Comparison of ENCODE assay signal across 8 cellular contexts in the genomic region with DNA sequence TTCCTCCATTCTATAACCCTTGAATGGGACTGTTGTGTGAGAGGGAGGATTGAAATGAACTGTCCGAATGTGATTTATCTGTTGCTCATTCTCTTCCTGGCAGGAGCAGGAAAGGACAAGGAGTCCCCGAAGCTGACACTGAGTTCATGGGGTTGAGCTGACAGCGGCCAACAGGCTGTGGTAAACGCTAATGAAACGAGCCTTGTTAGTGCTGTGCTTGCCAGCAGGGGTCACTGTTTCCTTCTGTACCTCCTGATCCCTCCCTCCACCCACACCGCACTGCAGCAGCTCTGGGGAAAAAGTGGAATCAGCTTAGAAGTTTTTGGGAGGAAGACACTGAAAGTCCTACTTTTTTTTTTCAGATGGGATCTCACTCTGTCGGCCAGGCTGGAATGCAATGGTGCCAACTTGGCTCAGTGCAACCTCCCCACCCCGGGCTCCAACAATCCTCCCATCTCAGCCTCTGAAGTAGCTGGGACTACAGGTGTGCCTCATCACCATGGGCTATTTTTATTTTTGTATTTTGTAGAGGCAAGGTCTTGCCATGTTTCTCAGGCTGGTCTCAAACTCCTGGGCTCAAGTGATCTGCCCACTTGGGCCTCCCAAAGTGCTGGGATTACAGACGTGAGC. TPM values are rescaled to one million over a fixed set of nuclear protein-coding genes. Genes with fewer than 3 reads are reported as not detected.
A peak's percentile ranks its signal among the peaks of the same experiment; 100 is the strongest.
DNase-seq lines count a peak whose midpoint lies in the region; ATAC-seq and TF ChIP-seq lines count a peak whose summit lies in the region.

No MANE protein-coding gene starts in this region.

- H3K4me1 ChIP-seq in HUES6 (ENCODE audit: control insufficient read depth, insufficient read depth, low read length) (peaks cover 13% of the 10 kb centered on the region; the same call in 1 of the 2 replicates), heart left ventricle (peaks cover 0 to 5% (median 2%) of the 10 kb centered on the region in 12 donors), prostate gland (replicated peaks) (peaks cover 3% of the 10 kb centered on the region), aorta (ENCODE audit: control insufficient read depth in 1 of 2, insufficient read depth in 2 of 2, low read length in 2 of 2) (no peaks in the 10 kb centered on the region)

- H3K27ac Mint-ChIP-seq in activated naive CD8-positive, alpha-beta T cell treated with anti-CD3 and anti-CD28 coated beads, Interleukin-2, amount 10 ng/mL, durations not matched to agents 7 days and 5 days = no peak overlapping the region

- H3K9me3 Mint-ChIP-seq in activated naive CD8-positive, alpha-beta T cell treated with anti-CD3 and anti-CD28 coated beads, Interleukin-2, amount 10 ng/mL, durations not matched to agents 7 days and 5 days = peaks cover 1% of the 10 kb centered on the region

- DNase-seq in BJ (ENCODE audit: low read depth) (no peak), heart left ventricle (peak; percentile 72 to 76 (median 76)), prostate gland (ENCODE audit: low spot score) (peak; percentile 81), aorta (peak; percentile 83 to 85)
- peak; percentile 58 for DNase-seq in activated naive CD8-positive, alpha-beta T cell treated with anti-CD3 and anti-CD28 coated beads, Interleukin-2, amount 10 ng/mL, durations not matched to agents 7 days and 5 days

- intact Hi-C loops in heart left ventricle (cut with DNase I) (loop anchor here in 9 of 10 donors (1.0 to 10.0 kb wide), 7 partner anchors 86 to 322 kb away; a partner anchor contains a TSS), prostate gland (cut with DNase I) (loop anchor here (5.0 kb wide), 2 partner anchors 92 to 322 kb away; no protein-coding TSS in a partner anchor), aorta (cut with DNase I) (loop anchor here (5.0 to 10.0 kb wide), 2 partner anchors 90 to 322 kb away; no protein-coding TSS in a partner anchor)

- H3K4me3 Mint-ChIP-seq in activated naive CD8-positive, alpha-beta T cell treated with anti-CD3 and anti-CD28 coated beads, Interleukin-2, amount 10 ng/mL, durations not matched to agents 7 days and 5 days = no peak overlapping the region

- ATAC-seq in SK-N-SH treated with all-trans-retinoic acid at 6 μM for 48 hours (peak; percentile 85), heart left ventricle (peak; percentile 70 to 94 (median 92)), aorta (ENCODE audit: low FRiP score) (peak; percentile 91), HG03469 (IDR thresholded peaks at IDR 0.05; ENCODE audit: unreplicated experiment) (no peak)
- ATAC-seq in activated naive CD8-positive, alpha-beta T cell treated with anti-CD3 and anti-CD28 coated beads, Interleukin-2, amount 10 ng/mL, durations not matched to agents 7 days and 5 days (ENCODE audit: low read depth) = peak; percentile 75

- POLR2A ChIA-PET in BJ (lab: Charles Lee) = no interaction called here
- POLR2A ChIA-PET in activated naive CD8-positive, alpha-beta T cell treated with anti-CD3 and anti-CD28 coated beads, Interleukin-2, amount 10 ng/mL, durations not matched to agents 7 days and 5 days (lab: Charles Lee) = interaction anchor here (0.6 kb wide), 1 partner anchor 321 kb away, joined by 3 read pairs; no protein-coding TSS in a partner anchor

- TF ChIP-seq CTCF in BJ (IDR thresholded peaks at IDR 0.05; ENCODE audit: insufficient read depth, low read depth, low read length) (peak; percentile 80), heart left ventricle (IDR thresholded peaks at IDR 0.05) (peak; percentile 74 to 85 (median 80)), prostate gland (IDR thresholded peaks at IDR 0.05) (peak; percentile 65 to 87 (median 82))

- TF ChIP-seq POLR2A in heart left ventricle (IDR thresholded peaks at IDR 0.05) (no peak), prostate gland (IDR thresholded peaks at IDR 0.05) (no peak)

- H3K9ac ChIP-seq in HUES6 (ENCODE audit: low read length) = peak overlapping the region; percentile 2

- H3K36me3 ChIP-seq in BJ (ENCODE audit: control insufficient read depth, insufficient read depth, low read length) (no peaks in the 10 kb centered on the region), HUES6 (ENCODE audit: control insufficient read depth, insufficient read depth, low read length) (no peaks in the 10 kb centered on the region), heart left ventricle (no peaks in the 10 kb centered on the region), prostate gland (no peaks in the 10 kb centered on the region), aorta (ENCODE audit: control insufficient read depth in 1 of 2, insufficient read depth in 2 of 2, low read length in 1 of 2) (no peaks in the 10 kb centered on the region)

- H3K27ac ChIP-seq in HUES6 (ENCODE audit: low read depth, low read length) (no peak overlapping the region), heart left ventricle (no peak overlapping the region), prostate gland (peak overlapping the region; percentile 47 to 64), aorta (ENCODE audit: low read depth in 1 of 2, low read length in 2 of 2) (no peak overlapping the region)

- H3K27me3 Mint-ChIP-seq in activated naive CD8-positive, alpha-beta T cell treated with anti-CD3 and anti-CD28 coated beads, Interleukin-2, amount 10 ng/mL, durations not matched to agents 7 days and 5 days = no peaks in the 10 kb centered on the region

- no peaks in the 10 kb centered on the region for H3K36me3 Mint-ChIP-seq in activated naive CD8-positive, alpha-beta T cell treated with anti-CD3 and anti-CD28 coated beads, Interleukin-2, amount 10 ng/mL, durations not matched to agents 7 days and 5 days

- H3K4me3 ChIP-seq in BJ (ENCODE audit: low read depth, low read length) = no peak overlapping the region
- H3K4me3 ChIP-seq in HUES6 (ENCODE audit: low read depth, low read length) = no peak overlapping the region
- no peak overlapping the region for H3K4me3 ChIP-seq in heart left ventricle
- no peak overlapping the region for H3K4me3 ChIP-seq in prostate gland
- no peak overlapping the region for H3K4me3 ChIP-seq in aorta (ENCODE audit: low read length in 2 of 2)

- CTCF ChIA-PET in BJ (lab: Yijun Ruan, JAX) = interaction anchor here (0.5 to 1.7 kb wide), 14 partner anchors 9 to 1941 kb away, joined by 3 to 9 read pairs (median 3); no protein-coding TSS in a partner anchor

- H3K27me3 ChIP-seq in BJ (ENCODE audit: control insufficient read depth, insufficient read depth, low read length) = no peaks in the 10 kb centered on the region
- no peaks in the 10 kb centered on the region for H3K27me3 ChIP-seq in HUES6 (ENCODE audit: control insufficient read depth, insufficient read depth, low read length)
- H3K27me3 ChIP-seq in heart left ventricle = no peaks in the 10 kb centered on the region
- H3K27me3 ChIP-seq in prostate gland (replicated peaks; ENCODE audit: insufficient read depth) = no peaks in the 10 kb centered on the region
- H3K27me3 ChIP-seq in aorta (ENCODE audit: control insufficient read depth in 1 of 2, insufficient read depth in 2 of 2, low read length in 1 of 2) = no peaks in the 10 kb centered on the region

- peaks cover 3% of the 10 kb centered on the region for H3K4me1 Mint-ChIP-seq in activated naive CD8-positive, alpha-beta T cell treated with anti-CD3 and anti-CD28 coated beads, Interleukin-2, amount 10 ng/mL, durations not matched to agents 7 days and 5 days

- no peaks in the 10 kb centered on the region for H3K9me3 ChIP-seq in HUES6 (ENCODE audit: control insufficient read depth, insufficient read depth, low read depth, low read length)
- H3K9me3 ChIP-seq in heart left ventricle = no peaks in the 10 kb centered on the region
- H3K9me3 ChIP-seq in prostate gland = no peaks in the 10 kb centered on the region
- no peaks in the 10 kb centered on the region for H3K9me3 ChIP-seq in aorta (ENCODE audit: control insufficient read depth, low read length)

- 19 to 22% (median 21%) methylated on average over 9 of the region's 9 CpGs for WGBS in heart left ventricle, 4 donors
- 17% methylated on average over 9 of the region's 9 CpGs for WGBS in prostate gland
- 19 to 21% methylated on average over 9 of the region's 9 CpGs for WGBS in aorta, 2 donors

TF ChIP-seq in SK-N-SH treated with all-trans-retinoic acid at 6 μM for 48 hours, 23 proteins besides CTCF, POLR2A, EP300 and RAD21 (continues in another document):
- TF ChIP-seq ZNF565 (CRISPR knock-in tag; conservative IDR thresholded peaks at IDR 0.05; ENCODE audit: low read depth) (no peak), ZC3H10 (CRISPR knock-in tag; IDR thresholded peaks at IDR 0.05) (no peak)

RNA-seq across cellular contexts. Expression of a gene that starts 6.7 kb away (rescaled TPM):
- 5.6 and 8.7 TPM in 2 replicates for polyA plus RNA-seq in BJ (2011; rRNA removed)
- polyA minus RNA-seq in BJ (2011; rRNA and poly(A)+ RNA removed) = 3.4 and 3.6 TPM in 2 replicates
- total RNA-seq in activated naive CD8-positive, alpha-beta T cell treated with anti-CD3 and anti-CD28 coated beads, Interleukin-2, amount 10 ng/mL, durations not matched to agents 7 days and 5 days = 10 to 100 TPM; 14.5 to 17.2 TPM
- total RNA-seq in heart left ventricle = 1 to 10 TPM; 2.6 to 5.5 (median 3.8) TPM
- polyA plus RNA-seq in heart left ventricle = 1 to 10 TPM; 3.8 to 4.5 TPM
- 10 to 100 TPM; 48.3 to 51.7 TPM for total RNA-seq in prostate gland
- total RNA-seq in aorta = 10 to 100 TPM in 1 of 2 donors, 1 to 10 TPM in 1; 9.5 to 10.2 TPM
- 1 to 10 TPM; 4.5 to 8.0 TPM for polyA plus RNA-seq in aorta

RNA-seq across cellular contexts. Expression of a gene that starts 30.1 kb away (rescaled TPM):
- polyA plus RNA-seq in BJ (2011; rRNA removed) (2.9 and 3.9 TPM in 2 replicates), heart left ventricle (1 to 10 TPM; 2.7 to 4.9 TPM), aorta (1 to 10 TPM; 2.8 to 3.5 TPM)
- 5.1 and 6.5 TPM in 2 replicates for polyA minus RNA-seq in BJ (2011; rRNA and poly(A)+ RNA removed)
- total RNA-seq in activated naive CD8-positive, alpha-beta T cell treated with anti-CD3 and anti-CD28 coated beads, Interleukin-2, amount 10 ng/mL, durations not matched to agents 7 days and 5 days = 10 to 100 TPM; 16.2 to 17.4 TPM
- total RNA-seq in heart left ventricle (1 to 10 TPM; 2.8 to 5.9 (median 3.8) TPM), prostate gland (10 to 100 TPM; 12.5 to 23.0 TPM), aorta (10 to 100 TPM in 1 of 2 donors, 1 to 10 TPM in 1; 9.4 to 13.5 TPM)

RNA-seq across cellular contexts. Expression of a gene that starts 42.5 kb away (rescaled TPM):
- polyA plus RNA-seq in BJ (2011; rRNA removed) (0.60 and 1.5 TPM in 2 replicates), heart left ventricle (under 1 TPM; 0.42 to 0.96 TPM), aorta (1 to 10 TPM in 1 of 2 donors, under 1 TPM in 1; 0.69 to 2.3 TPM)
- polyA minus RNA-seq in BJ (2011; rRNA and poly(A)+ RNA removed) = 1.2 and 1.3 TPM in 2 replicates
- 1 to 10 TPM; 6.1 to 8.5 TPM for total RNA-seq in activated naive CD8-positive, alpha-beta T cell treated with anti-CD3 and anti-CD28 coated beads, Interleukin-2, amount 10 ng/mL, durations not matched to agents 7 days and 5 days
- total RNA-seq in heart left ventricle (1 to 10 TPM in 8 of 9 donors, under 1 TPM in 1; 0.82 to 2.5 (median 1.2) TPM), prostate gland (1 to 10 TPM; 6.8 to 9.1 TPM), aorta (1 to 10 TPM; 3.0 to 4.0 TPM)

RNA-seq across cellular contexts. Expression of a gene that starts 59.6 kb away (rescaled TPM):
- polyA plus RNA-seq in BJ (2011; rRNA removed) (1.2 and 2.3 TPM in 2 replicates), heart left ventricle (1 to 10 TPM; 1.9 to 3.5 TPM), aorta (10 to 100 TPM in 1 of 2 donors, 1 to 10 TPM in 1; 8.4 to 16.3 TPM)
- 1.3 and 1.6 TPM in 2 replicates for polyA minus RNA-seq in BJ (2011; rRNA and poly(A)+ RNA removed)
- total RNA-seq in activated naive CD8-positive, alpha-beta T cell treated with anti-CD3 and anti-CD28 coated beads, Interleukin-2, amount 10 ng/mL, durations not matched to agents 7 days and 5 days = 10 to 100 TPM; 28.5 to 29.1 TPM
- total RNA-seq in heart left ventricle (1 to 10 TPM; 1.6 to 6.0 (median 3.6) TPM), prostate gland (10 to 100 TPM in 1 of 2 donors, 1 to 10 TPM in 1; 7.8 to 20.4 TPM), aorta (10 to 100 TPM; 12.0 to 14.8 TPM)

Comparison
In these comparisons a context has a peak if more than half of its experiments do, and no peak if none do; other contexts are left out.
1. H3K27ac ChIP-seq: peak in prostate gland (2 of 2); none in HUES6 (single experiment), heart left ventricle (0 of 12) and aorta (0 of 2).
2. Peak in every context shown above with its lines, with median percentiles within 50 percentile points of each other: CTCF ChIP-seq.